9 cellular contexts compared by ENCODE assay signal in genomic region chr10:22325948-22326702, GRCh38. TPM values are rescaled to one million over a fixed set of nuclear protein-coding genes. Genes with fewer than 3 reads are reported as not detected.
DNase-seq lines count a peak whose midpoint lies in the region; ATAC-seq and TF ChIP-seq lines count a peak whose summit lies in the region.
"Had no signal": no experiment of that assay in that cellular context is flagged by ENCODE, and none has a peak within 500 bp of the region (broad histone marks: within the 10 kb centered on the region; RNA-seq: fewer than 3 reads in every experiment).

No MANE protein-coding gene starts in this region.

- peak; percentile 2 for ATAC-seq in GM21529 (IDR thresholded peaks at IDR 0.05; ENCODE audit: unreplicated experiment)
- no peak for ATAC-seq in gastroesophageal sphincter
- no peak for ATAC-seq in esophagus mucosa
- ATAC-seq in HG02981 (IDR thresholded peaks at IDR 0.05; ENCODE audit: unreplicated experiment) = no peak

- H3K27me3 ChIP-seq in SU-DHL-6 (ENCODE audit: low read length) (no peaks in the 10 kb centered on the region), gastroesophageal sphincter (no peaks in the 10 kb centered on the region)

- WGBS in gastroesophageal sphincter (ENCODE audit: low coverage in 1 of 2), 2 donors = 45 to 71% methylated on average over 7 to 12 of the region's 18 CpGs

- peaks cover 23% of the 10 kb centered on the region; the same call in 1 of the 2 replicates for H3K36me3 ChIP-seq in SU-DHL-6 (ENCODE audit: low read length)
- H3K36me3 ChIP-seq in gastroesophageal sphincter = peaks cover 0 to 45% of the 10 kb centered on the region in 2 donors

- H3K4me2 ChIP-seq in SU-DHL-6 (ENCODE audit: low read depth, low read length, poor library complexity, severe bottlenecking) = peak overlapping the region; percentile 30

- H3F3A ChIP-seq in SU-DHL-6 (ENCODE audit: insufficient read depth) = peaks cover 12% of the 10 kb centered on the region; the same call in 1 of the 2 replicates

- no peak for TF ChIP-seq EP300 in gastroesophageal sphincter (IDR thresholded peaks at IDR 0.05)

- H3K9me3 ChIP-seq in SU-DHL-6 (ENCODE audit: insufficient read depth, low read length) (no peaks in the 10 kb centered on the region), gastroesophageal sphincter (no peaks in the 10 kb centered on the region)

- H3K9ac ChIP-seq in SU-DHL-6 (ENCODE audit: low read length) = no peak overlapping the region

- TF ChIP-seq POLR2A in gastroesophageal sphincter (IDR thresholded peaks at IDR 0.05) = no peak

- TF ChIP-seq CTCF in SU-DHL-6 (IDR thresholded peaks at IDR 0.05; ENCODE audit: insufficient read depth, low read length, poor library complexity, severe bottlenecking) (no peak), gastroesophageal sphincter (IDR thresholded peaks at IDR 0.05) (peak in 1 of 4 experiments; percentile 5)

- DNase-seq in NCI-H446 treated with DMSO at 0.1 percent for 48 hours (lab: John Stamatoyannopoulos, UW) = no peak
- DNase-seq in central memory CD4-positive, alpha-beta T cell = no peak

- H4K20me1 ChIP-seq in SU-DHL-6 (ENCODE audit: low read depth, low read length) = peaks cover 16% of the 10 kb centered on the region; the same call in 1 of the 2 replicates

- peaks cover 10 to 48% (median 26%) of the 10 kb centered on the region in 3 donors for H3K4me1 ChIP-seq in gastroesophageal sphincter

- H3K4me3 ChIP-seq in SU-DHL-6 (ENCODE audit: insufficient read depth, low read length, poor library complexity, severe bottlenecking) = no peak overlapping the region
- peak overlapping the region; percentile 62 to 90 for H3K4me3 ChIP-seq in gastroesophageal sphincter
- H3K4me3 ChIP-seq in skin epidermis = peak overlapping the region; percentile 33 to 63 (median 50)

- no peaks in the 10 kb centered on the region for H3K9me2 ChIP-seq in SU-DHL-6 (replicated peaks; ENCODE audit: insufficient read depth, low read length)

- H2AFZ ChIP-seq in SU-DHL-6 (ENCODE audit: low read depth, low read length, severe bottlenecking) = no peak overlapping the region

- H3K79me2 ChIP-seq in SU-DHL-6 (ENCODE audit: insufficient read depth, low read length) = 0 out of 2 replicates have a peak, but pooled peaks cover 4% of the 10 kb centered on the region

- H3K27ac ChIP-seq in SU-DHL-6 (ENCODE audit: low read depth, low read length) (no peak overlapping the region), gastroesophageal sphincter (peak overlapping the region in 3 of 4 donors; percentile 77 to 80 (median 78)), skin epidermis (peak overlapping the region in 15 of 21 experiments; percentile 3 to 79 (median 52))

RNA-seq across cellular contexts. Expression of gene BMI1, which starts 5.2 kb away (rescaled TPM):
- total RNA-seq in gastroesophageal sphincter = 100 to 1,000 TPM in 2 of 4 donors, 10 to 100 TPM in 2; 70.5 to 108 (median 94.3) TPM
- total RNA-seq in esophagus mucosa = 13.0 TPM

RNA-seq across cellular contexts. Expression of gene COMMD3, which starts 9.9 kb away (rescaled TPM):
- total RNA-seq in gastroesophageal sphincter (10 to 100 TPM; 17.5 to 68.6 (median 24.6) TPM), esophagus mucosa (36.5 TPM)

RNA-seq across cellular contexts. Expression of gene SPAG6, which starts 19.2 kb away (rescaled TPM):
- not detected for total RNA-seq in gastroesophageal sphincter
- not detected for total RNA-seq in esophagus mucosa
- total RNA-seq: HT1080 had no signal
